ENCODE assay signal across 13 cellular contexts in the genomic region with DNA sequence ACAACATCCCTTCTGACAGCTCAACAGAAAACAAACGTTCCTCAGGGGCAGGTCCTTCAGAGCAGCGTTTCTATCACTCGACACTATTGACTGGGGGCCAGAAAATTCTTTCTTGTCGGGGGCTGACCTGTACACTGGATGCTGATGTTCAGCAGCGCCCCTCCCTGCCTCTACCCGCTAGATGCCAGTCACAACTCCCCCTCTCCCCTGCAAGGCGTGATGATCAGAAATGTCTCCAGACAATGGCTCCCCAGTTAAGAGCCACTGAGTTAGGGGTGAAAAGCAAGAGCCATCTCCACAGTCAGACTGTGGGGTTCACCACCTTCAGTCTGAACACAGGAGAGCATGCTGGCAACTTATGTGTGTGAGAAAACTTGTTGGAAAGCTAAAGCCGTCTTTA. TPM values are rescaled to one million over a fixed set of nuclear protein-coding genes. Genes with fewer than 3 reads are reported as not detected.
DNase-seq lines count a peak whose midpoint lies in the region; ATAC-seq, FAIRE-seq and TF ChIP-seq lines count a peak whose summit lies in the region.
"Had no signal": no experiment of that assay in that cellular context is flagged by ENCODE, and none has a peak within 500 bp of the region (broad histone marks: within the 10 kb centered on the region; RNA-seq: fewer than 3 reads in every experiment).

No MANE protein-coding gene starts in this region.

- DNase-seq in HL-60 (ENCODE audit: low read depth in 1 of 2, low spot score in 1 of 2) (no peak), memory B cell (ENCODE audit: low spot score in 2 of 2) (no peak), frontal cortex (ENCODE audit: low spot score in 2 of 2) (no peak), NCI-H1048 (lab: John Stamatoyannopoulos, UW) (no peak), NOMO-1 (lab: John Stamatoyannopoulos, UW; ENCODE audit: unreplicated experiment in 2 of 2) (no peak), type B pancreatic cell (ENCODE audit: extremely low spot score, unreplicated experiment) (no peak)
- DNase-seq in activated naive CD8-positive, alpha-beta T cell treated with anti-CD3 and anti-CD28 coated beads, Interleukin-2, amount 50 U/mL, for 24 hours, result no peak
- DNase-seq: activated CD4-positive, CD25-positive, alpha-beta regulatory T cell treated with anti-CD3 and anti-CD28 coated beads, Interleukin-2, amount 50 U/mL, for 72 hours; AML-193; GM23248 had no signal

- no peaks in the 10 kb centered on the region for H3K27me3 ChIP-seq in HL-60 (ENCODE audit: insufficient read depth, poor library complexity, severe bottlenecking)

- H3K4me3 Mint-ChIP-seq in activated naive CD8-positive, alpha-beta T cell treated with anti-CD3 and anti-CD28 coated beads, Interleukin-2, amount 50 U/mL, for 24 hours, result peak overlapping the region; percentile 52
- no peak overlapping the region for H3K4me3 Mint-ChIP-seq in memory B cell
- no peak overlapping the region for H3K4me3 Mint-ChIP-seq in type B pancreatic cell

- no peak overlapping the region for H3K4me3 ChIP-seq in HL-60 (replicated peaks; ENCODE audit: insufficient read depth, low read length)
- H3K4me3 ChIP-seq: coronary artery, GM23248 had no signal

- no peak for FAIRE-seq in frontal cortex (lab: Jason Lieb, UNC)

- H3K27ac ChIP-seq in C4-2B (0 out of 2 replicates have a peak overlapping the region, but pooled peaks have one; percentile 13), HL-60 (replicated peaks) (peak overlapping the region; percentile 62)
- H3K27ac ChIP-seq: GM23248, parathyroid adenoma had no signal

- H3K36me3 Mint-ChIP-seq in activated naive CD8-positive, alpha-beta T cell treated with anti-CD3 and anti-CD28 coated beads, Interleukin-2, amount 50 U/mL, for 24 hours (ENCODE audit: low read depth), result no peaks in the 10 kb centered on the region
- H3K36me3 Mint-ChIP-seq in memory B cell, result peaks cover 7% of the 10 kb centered on the region
- H3K36me3 Mint-ChIP-seq in type B pancreatic cell, result peaks cover 8% of the 10 kb centered on the region

- no peak for ATAC-seq in activated naive CD8-positive, alpha-beta T cell treated with anti-CD3 and anti-CD28 coated beads, Interleukin-2, amount 50 U/mL, for 24 hours
- ATAC-seq in memory B cell (ENCODE audit: low read depth), result no peak

- peaks cover 93% of the 10 kb centered on the region for H3K4me1 Mint-ChIP-seq in activated naive CD8-positive, alpha-beta T cell treated with anti-CD3 and anti-CD28 coated beads, Interleukin-2, amount 50 U/mL, for 24 hours
- peaks cover 15% of the 10 kb centered on the region for H3K4me1 Mint-ChIP-seq in memory B cell
- H3K4me1 Mint-ChIP-seq in type B pancreatic cell (ENCODE audit: unreplicated experiment), result peaks cover 22% of the 10 kb centered on the region

- peak overlapping the region; percentile 82 for H3K27ac Mint-ChIP-seq in activated naive CD8-positive, alpha-beta T cell treated with anti-CD3 and anti-CD28 coated beads, Interleukin-2, amount 50 U/mL, for 24 hours
- H3K27ac Mint-ChIP-seq in memory B cell, result peak overlapping the region; percentile 67
- H3K27ac Mint-ChIP-seq in type B pancreatic cell, result no peak overlapping the region

- TF ChIP-seq CTCF in C4-2B (conservative IDR thresholded peaks at IDR 0.05) (no peak), HL-60 (IDR thresholded peaks at IDR 0.05; ENCODE audit: insufficient read depth, low read length) (no peak), type B pancreatic cell (conservative IDR thresholded peaks at IDR 0.05) (no peak)

- H3K9me3 Mint-ChIP-seq in activated naive CD8-positive, alpha-beta T cell treated with anti-CD3 and anti-CD28 coated beads, Interleukin-2, amount 50 U/mL, for 24 hours, result no peaks in the 10 kb centered on the region
- H3K9me3 Mint-ChIP-seq in memory B cell (no peaks in the 10 kb centered on the region), type B pancreatic cell (peaks cover 7% of the 10 kb centered on the region)

- H3K27me3 Mint-ChIP-seq in activated naive CD8-positive, alpha-beta T cell treated with anti-CD3 and anti-CD28 coated beads, Interleukin-2, amount 50 U/mL, for 24 hours, result no peaks in the 10 kb centered on the region
- H3K27me3 Mint-ChIP-seq in memory B cell (no peaks in the 10 kb centered on the region), type B pancreatic cell (no peaks in the 10 kb centered on the region)

RNA-seq across cellular contexts. Expression of gene SERINC5, which starts 39.8 kb away (rescaled TPM):
- total RNA-seq in frontal cortex (44.8 TPM), type B pancreatic cell (ENCODE audit: low replicate concordance) (59.0 and 161 TPM in 2 replicates)
